ENCODE assay signal across 1 cellular context in genomic region chr3:171809513-171810277, GRCh38.
A peak's percentile ranks its signal among the peaks of the same experiment; 100 is the strongest.
TF ChIP-seq lines count a peak whose summit lies in the region.

No MANE protein-coding gene starts in this region.

TF ChIP-seq in HepG2, 621 proteins besides CTCF, POLR2A, EP300 and RAD21 (continued from another document and continues in another):
- TF ChIP-seq, protein P1, sequence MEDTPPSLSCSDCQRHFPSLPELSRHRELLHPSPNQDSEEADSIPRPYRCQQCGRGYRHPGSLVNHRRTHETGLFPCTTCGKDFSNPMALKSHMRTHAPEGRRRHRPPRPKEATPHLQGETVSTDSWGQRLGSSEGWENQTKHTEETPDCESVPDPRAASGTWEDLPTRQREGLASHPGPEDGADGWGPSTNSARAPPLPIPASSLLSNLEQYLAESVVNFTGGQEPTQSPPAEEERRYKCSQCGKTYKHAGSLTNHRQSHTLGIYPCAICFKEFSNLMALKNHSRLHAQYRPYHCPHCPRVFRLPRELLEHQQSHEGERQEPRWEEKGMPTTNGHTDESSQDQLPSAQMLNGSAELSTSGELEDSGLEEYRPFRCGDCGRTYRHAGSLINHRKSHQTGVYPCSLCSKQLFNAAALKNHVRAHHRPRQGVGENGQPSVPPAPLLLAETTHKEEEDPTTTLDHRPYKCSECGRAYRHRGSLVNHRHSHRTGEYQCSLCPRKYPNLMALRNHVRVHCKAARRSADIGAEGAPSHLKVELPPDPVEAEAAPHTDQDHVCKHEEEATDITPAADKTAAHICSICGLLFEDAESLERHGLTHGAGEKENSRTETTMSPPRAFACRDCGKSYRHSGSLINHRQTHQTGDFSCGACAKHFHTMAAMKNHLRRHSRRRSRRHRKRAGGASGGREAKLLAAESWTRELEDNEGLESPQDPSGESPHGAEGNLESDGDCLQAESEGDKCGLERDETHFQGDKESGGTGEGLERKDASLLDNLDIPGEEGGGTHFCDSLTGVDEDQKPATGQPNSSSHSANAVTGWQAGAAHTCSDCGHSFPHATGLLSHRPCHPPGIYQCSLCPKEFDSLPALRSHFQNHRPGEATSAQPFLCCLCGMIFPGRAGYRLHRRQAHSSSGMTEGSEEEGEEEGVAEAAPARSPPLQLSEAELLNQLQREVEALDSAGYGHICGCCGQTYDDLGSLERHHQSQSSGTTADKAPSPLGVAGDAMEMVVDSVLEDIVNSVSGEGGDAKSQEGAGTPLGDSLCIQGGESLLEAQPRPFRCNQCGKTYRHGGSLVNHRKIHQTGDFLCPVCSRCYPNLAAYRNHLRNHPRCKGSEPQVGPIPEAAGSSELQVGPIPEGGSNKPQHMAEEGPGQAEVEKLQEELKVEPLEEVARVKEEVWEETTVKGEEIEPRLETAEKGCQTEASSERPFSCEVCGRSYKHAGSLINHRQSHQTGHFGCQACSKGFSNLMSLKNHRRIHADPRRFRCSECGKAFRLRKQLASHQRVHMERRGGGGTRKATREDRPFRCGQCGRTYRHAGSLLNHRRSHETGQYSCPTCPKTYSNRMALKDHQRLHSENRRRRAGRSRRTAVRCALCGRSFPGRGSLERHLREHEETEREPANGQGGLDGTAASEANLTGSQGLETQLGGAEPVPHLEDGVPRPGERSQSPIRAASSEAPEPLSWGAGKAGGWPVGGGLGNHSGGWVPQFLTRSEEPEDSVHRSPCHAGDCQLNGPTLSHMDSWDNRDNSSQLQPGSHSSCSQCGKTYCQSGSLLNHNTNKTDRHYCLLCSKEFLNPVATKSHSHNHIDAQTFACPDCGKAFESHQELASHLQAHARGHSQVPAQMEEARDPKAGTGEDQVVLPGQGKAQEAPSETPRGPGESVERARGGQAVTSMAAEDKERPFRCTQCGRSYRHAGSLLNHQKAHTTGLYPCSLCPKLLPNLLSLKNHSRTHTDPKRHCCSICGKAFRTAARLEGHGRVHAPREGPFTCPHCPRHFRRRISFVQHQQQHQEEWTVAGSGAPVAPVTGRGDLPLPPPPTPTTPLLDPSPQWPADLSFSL (CRISPR knock-in tag; IDR thresholded peaks at IDR 0.05), result peak; percentile 54; the same call in 1 of the 2 replicates
- TF ChIP-seq ZNF225 (CRISPR knock-in tag; IDR thresholded peaks at IDR 0.05) (peak; percentile 78; the same call in 1 of the 2 replicates), ZHX1 (CRISPR knock-in tag; IDR thresholded peaks at IDR 0.05; ENCODE audit: low read depth) (peak; percentile 78; the same call in 1 of the 2 replicates), ZBTB2 (CRISPR knock-in tag; IDR thresholded peaks at IDR 0.05; ENCODE audit: low read depth) (0 out of 2 replicates have a peak, but pooled peaks have one; percentile 8), FOXA1 (IDR thresholded peaks at IDR 0.05) (no peak), FOXA1 (CRISPR knock-in tag; IDR thresholded peaks at IDR 0.05) (peak; percentile 39; the same call in 1 of the 2 replicates), ZNF704 (CRISPR knock-in tag; IDR thresholded peaks at IDR 0.05; ENCODE audit: borderline replicate concordance) (peak; percentile 71; the same call in 1 of the 2 replicates), PRMT3 (CRISPR knock-in tag; IDR thresholded peaks at IDR 0.05; ENCODE audit: borderline replicate concordance, low read depth) (peak; percentile 91; the same call in 1 of the 2 replicates), ZNF496 (CRISPR knock-in tag; IDR thresholded peaks at IDR 0.05; ENCODE audit: insufficient replicate concordance) (no peak), ZNF605 (CRISPR knock-in tag; IDR thresholded peaks at IDR 0.05) (no peak), ZNF432 (CRISPR knock-in tag; IDR thresholded peaks at IDR 0.05; ENCODE audit: borderline replicate concordance) (no peak), RBM39 (IDR thresholded peaks at IDR 0.05; ENCODE audit: low read depth, low read length, poor library complexity, severe bottlenecking) (peak; percentile 82), ZNF670 (CRISPR knock-in tag; IDR thresholded peaks at IDR 0.05; ENCODE audit: borderline replicate concordance) (0 out of 2 replicates have a peak, but pooled peaks have one; percentile 4), NR0B2 (CRISPR knock-in tag; IDR thresholded peaks at IDR 0.05) (peak; percentile 76), ZNF557 (CRISPR knock-in tag; IDR thresholded peaks at IDR 0.05) (peak; percentile 52; the same call in 1 of the 2 replicates), HDAC2 (CRISPR knock-in tag; IDR thresholded peaks at IDR 0.05) (peak; percentile 67; the same call in 1 of the 2 replicates), ZNF224 (CRISPR knock-in tag; IDR thresholded peaks at IDR 0.05) (no peak), NONO (IDR thresholded peaks at IDR 0.05) (no peak), NONO (CRISPR knock-in tag; conservative IDR thresholded peaks at IDR 0.05) (peak; percentile 59; the same call in 1 of the 2 replicates), ZNF691 (CRISPR knock-in tag; IDR thresholded peaks at IDR 0.05; ENCODE audit: borderline replicate concordance, low read depth) (peak; percentile 19), IKZF4 (CRISPR knock-in tag; IDR thresholded peaks at IDR 0.05; ENCODE audit: borderline replicate concordance, low read depth, not compliant biosample characterization) (no peak), ZNF543 (CRISPR knock-in tag; IDR thresholded peaks at IDR 0.05) (peak; percentile 87; the same call in 1 of the 2 replicates), TOPORS (CRISPR knock-in tag; IDR thresholded peaks at IDR 0.05) (peak; percentile 55), LRRFIP1 (CRISPR knock-in tag; conservative IDR thresholded peaks at IDR 0.05) (no peak), SP5 (CRISPR knock-in tag; IDR thresholded peaks at IDR 0.05; ENCODE audit: borderline replicate concordance, low read depth) (peak; percentile 90), ZNF10 (CRISPR knock-in tag; IDR thresholded peaks at IDR 0.05; ENCODE audit: borderline replicate concordance, low read depth) (0 out of 2 replicates have a peak, but pooled peaks have one; percentile 18), MYC (CRISPR knock-in tag; IDR thresholded peaks at IDR 0.05; ENCODE audit: borderline replicate concordance) (peak; percentile 80), ZNF256 (CRISPR knock-in tag; conservative IDR thresholded peaks at IDR 0.05) (no peak), ZC3H4 (CRISPR knock-in tag; IDR thresholded peaks at IDR 0.05; ENCODE audit: borderline replicate concordance) (no peak; the same call in 1 of the 2 replicates), NR2C2 (CRISPR knock-in tag; IDR thresholded peaks at IDR 0.05; ENCODE audit: borderline replicate concordance) (no peak)
- TF ChIP-seq, protein P2, sequence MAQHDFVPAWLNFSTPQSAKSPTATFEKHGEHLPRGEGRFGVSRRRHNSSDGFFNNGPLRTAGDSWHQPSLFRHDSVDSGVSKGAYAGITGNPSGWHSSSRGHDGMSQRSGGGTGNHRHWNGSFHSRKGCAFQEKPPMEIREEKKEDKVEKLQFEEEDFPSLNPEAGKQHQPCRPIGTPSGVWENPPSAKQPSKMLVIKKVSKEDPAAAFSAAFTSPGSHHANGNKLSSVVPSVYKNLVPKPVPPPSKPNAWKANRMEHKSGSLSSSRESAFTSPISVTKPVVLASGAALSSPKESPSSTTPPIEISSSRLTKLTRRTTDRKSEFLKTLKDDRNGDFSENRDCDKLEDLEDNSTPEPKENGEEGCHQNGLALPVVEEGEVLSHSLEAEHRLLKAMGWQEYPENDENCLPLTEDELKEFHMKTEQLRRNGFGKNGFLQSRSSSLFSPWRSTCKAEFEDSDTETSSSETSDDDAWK (CRISPR knock-in tag; IDR thresholded peaks at IDR 0.05), result no peak
- TF ChIP-seq, protein P3, sequence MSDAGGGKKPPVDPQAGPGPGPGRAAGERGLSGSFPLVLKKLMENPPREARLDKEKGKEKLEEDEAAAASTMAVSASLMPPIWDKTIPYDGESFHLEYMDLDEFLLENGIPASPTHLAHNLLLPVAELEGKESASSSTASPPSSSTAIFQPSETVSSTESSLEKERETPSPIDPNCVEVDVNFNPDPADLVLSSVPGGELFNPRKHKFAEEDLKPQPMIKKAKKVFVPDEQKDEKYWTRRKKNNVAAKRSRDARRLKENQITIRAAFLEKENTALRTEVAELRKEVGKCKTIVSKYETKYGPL (CRISPR knock-in tag; IDR thresholded peaks at IDR 0.05), result no peak
- TF ChIP-seq, protein P4, sequence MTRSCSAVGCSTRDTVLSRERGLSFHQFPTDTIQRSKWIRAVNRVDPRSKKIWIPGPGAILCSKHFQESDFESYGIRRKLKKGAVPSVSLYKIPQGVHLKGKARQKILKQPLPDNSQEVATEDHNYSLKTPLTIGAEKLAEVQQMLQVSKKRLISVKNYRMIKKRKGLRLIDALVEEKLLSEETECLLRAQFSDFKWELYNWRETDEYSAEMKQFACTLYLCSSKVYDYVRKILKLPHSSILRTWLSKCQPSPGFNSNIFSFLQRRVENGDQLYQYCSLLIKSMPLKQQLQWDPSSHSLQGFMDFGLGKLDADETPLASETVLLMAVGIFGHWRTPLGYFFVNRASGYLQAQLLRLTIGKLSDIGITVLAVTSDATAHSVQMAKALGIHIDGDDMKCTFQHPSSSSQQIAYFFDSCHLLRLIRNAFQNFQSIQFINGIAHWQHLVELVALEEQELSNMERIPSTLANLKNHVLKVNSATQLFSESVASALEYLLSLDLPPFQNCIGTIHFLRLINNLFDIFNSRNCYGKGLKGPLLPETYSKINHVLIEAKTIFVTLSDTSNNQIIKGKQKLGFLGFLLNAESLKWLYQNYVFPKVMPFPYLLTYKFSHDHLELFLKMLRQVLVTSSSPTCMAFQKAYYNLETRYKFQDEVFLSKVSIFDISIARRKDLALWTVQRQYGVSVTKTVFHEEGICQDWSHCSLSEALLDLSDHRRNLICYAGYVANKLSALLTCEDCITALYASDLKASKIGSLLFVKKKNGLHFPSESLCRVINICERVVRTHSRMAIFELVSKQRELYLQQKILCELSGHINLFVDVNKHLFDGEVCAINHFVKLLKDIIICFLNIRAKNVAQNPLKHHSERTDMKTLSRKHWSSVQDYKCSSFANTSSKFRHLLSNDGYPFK (CRISPR knock-in tag; IDR thresholded peaks at IDR 0.05; ENCODE audit: borderline replicate concordance), result peak; percentile 86; the same call in 1 of the 2 replicates
